8 cellular contexts compared by ENCODE assay signal in the genomic region with DNA sequence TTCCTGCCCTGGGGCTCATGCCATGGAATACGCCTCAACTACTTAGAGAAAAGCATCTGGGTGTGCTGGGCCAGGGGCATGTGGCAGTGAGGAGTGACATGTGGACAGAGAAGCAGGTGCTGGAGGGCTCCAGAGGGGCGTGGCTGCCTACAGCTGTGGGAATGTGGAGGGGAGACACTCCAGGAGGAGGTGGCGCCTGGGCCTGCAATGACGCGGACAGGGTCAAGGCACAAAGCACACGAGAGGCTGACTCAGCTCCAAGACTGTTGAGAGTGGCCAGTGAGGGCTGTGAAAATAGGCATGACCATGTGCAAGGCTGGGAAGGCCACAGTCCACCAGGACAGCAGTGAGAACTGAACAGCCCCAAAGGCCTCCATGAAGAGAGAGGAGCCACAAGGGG. TPM values are rescaled to one million over a fixed set of nuclear protein-coding genes. Genes with fewer than 3 reads are reported as not detected.
DNase-seq lines count a peak whose midpoint lies in the region; ATAC-seq, FAIRE-seq and TF ChIP-seq lines count a peak whose summit lies in the region.

No MANE protein-coding gene starts in this region.

- no peak overlapping the region for H3K9ac ChIP-seq in HepG2 (ENCODE audit: insufficient read depth, low read depth, low read length)

- POLR2A ChIA-PET in HepG2 (lab: Yijun Ruan, JAX), result no interaction called here

- H3K36me3 ChIP-seq in HepG2 (replicated peaks in 1 of 2; ENCODE audit: control insufficient read depth in 1 of 2, insufficient read depth in 2 of 2, low read length in 2 of 2), result peaks cover 45 to 79% of the 10 kb centered on the region in 2 experiments

- in situ Hi-C loops in HepG2 (cut with HindIII; ENCODE audit: extremely low pct_ligation_motif_present, low pct_unique_long_range_greater_than_20kb), result no loop called here

- H3K4me1 Mint-ChIP-seq in activated naive CD4-positive, alpha-beta T cell treated with anti-CD3 and anti-CD28 coated beads, Interleukin-2, amount 10 ng/mL, durations not matched to agents 7 days and 5 days, result peaks cover 60% of the 10 kb centered on the region
- peaks cover 12% of the 10 kb centered on the region for H3K4me1 Mint-ChIP-seq in type B pancreatic cell (ENCODE audit: unreplicated experiment)

- peak overlapping the region; percentile 90 for H3K27ac Mint-ChIP-seq in activated naive CD4-positive, alpha-beta T cell treated with anti-CD3 and anti-CD28 coated beads, Interleukin-2, amount 10 ng/mL, durations not matched to agents 7 days and 5 days
- peak overlapping the region; percentile 83 for H3K27ac Mint-ChIP-seq in type B pancreatic cell

- peaks cover 24% of the 10 kb centered on the region for H4K20me1 ChIP-seq in HepG2 (ENCODE audit: insufficient read depth, low read length)

- peaks cover 10% of the 10 kb centered on the region for H3K4me1 ChIP-seq in HepG2 (ENCODE audit: insufficient read depth, low read length)

- H3K4me3 ChIP-seq in HepG2 (replicated peaks in 1 of 3; ENCODE audit: insufficient read depth in 1 of 3, low read depth in 2 of 3, low read length in 3 of 3), result no peak overlapping the region

- H3K27me3 ChIP-seq in HepG2 (ENCODE audit: control insufficient read depth in 1 of 2, insufficient read depth in 2 of 2, low read length in 2 of 2), result no peaks in the 10 kb centered on the region

- H3K9me3 ChIP-seq in HepG2 (ENCODE audit: low read length), result no peaks in the 10 kb centered on the region

- peaks cover 57% of the 10 kb centered on the region for H3K36me3 Mint-ChIP-seq in activated naive CD4-positive, alpha-beta T cell treated with anti-CD3 and anti-CD28 coated beads, Interleukin-2, amount 10 ng/mL, durations not matched to agents 7 days and 5 days
- peaks cover 18% of the 10 kb centered on the region for H3K36me3 Mint-ChIP-seq in type B pancreatic cell

- H3K27ac ChIP-seq in HepG2 (ENCODE audit: extremely low read length, insufficient read depth, low read length), result no peak overlapping the region

- no TSS peak for BruUV-seq in HepG2 (replicated peaks; lab: Mats Ljungman, UMichigan)

- ATAC-seq in HepG2, result no peak

- TF ChIP-seq CTCF in HepG2 (CRISPR knock-in tag; IDR thresholded peaks at IDR 0.05) (no peak), type B pancreatic cell (conservative IDR thresholded peaks at IDR 0.05) (no peak)

- TF ChIP-seq EP300 in HepG2 (IDR thresholded peaks at IDR 0.05; ENCODE audit: low read depth in 2 of 2, low read length in 2 of 2) (no peak), HepG2 (CRISPR knock-in tag; IDR thresholded peaks at IDR 0.05; ENCODE audit: borderline replicate concordance) (no peak)

- no peak overlapping the region for H2AFZ ChIP-seq in HepG2 (ENCODE audit: low read length)

- H3K9me3 Mint-ChIP-seq in activated naive CD4-positive, alpha-beta T cell treated with anti-CD3 and anti-CD28 coated beads, Interleukin-2, amount 10 ng/mL, durations not matched to agents 7 days and 5 days, result peaks cover 15% of the 10 kb centered on the region
- no peaks in the 10 kb centered on the region for H3K9me3 Mint-ChIP-seq in type B pancreatic cell

- H3K79me2 ChIP-seq in HepG2 (ENCODE audit: insufficient read depth, low read length), result peaks cover 15% of the 10 kb centered on the region

- FAIRE-seq in HepG2 (lab: Jason Lieb, UNC), result no peak

- no peak for TF ChIP-seq POLR2A in HepG2 (IDR thresholded peaks at IDR 0.05; ENCODE audit: insufficient read depth in 1 of 2, low read depth in 2 of 2, low read length in 2 of 2)

- H3K27me3 Mint-ChIP-seq in activated naive CD4-positive, alpha-beta T cell treated with anti-CD3 and anti-CD28 coated beads, Interleukin-2, amount 10 ng/mL, durations not matched to agents 7 days and 5 days, result no peaks in the 10 kb centered on the region
- no peaks in the 10 kb centered on the region for H3K27me3 Mint-ChIP-seq in type B pancreatic cell

- DNase-seq in activated naive CD4-positive, alpha-beta T cell treated with anti-CD3 and anti-CD28 coated beads, Interleukin-2, amount 10 ng/mL, durations not matched to agents 7 days and 5 days, result no peak
- DNase-seq in activated naive CD4-positive, alpha-beta T cell treated with anti-CD3 and anti-CD28 coated beads, Interleukin-2, amount 50 U/mL, for 16 hours, result no peak
- DNase-seq in amniotic epithelial cell (ENCODE audit: low read depth) (peak; percentile 63), HepG2 (ENCODE audit: low spot score) (no peak), type B pancreatic cell (ENCODE audit: extremely low spot score, unreplicated experiment) (no peak), DMS 273 treated with DMSO at 0.1 percent for 48 hours (lab: John Stamatoyannopoulos, UW) (no peak), NCI-H1930 (lab: John Stamatoyannopoulos, UW) (no peak)
- DNase-seq in stimulated activated naive CD4-positive, alpha-beta T cell treated with Interleukin-2 at 50 U/mL for 16 hours (lab: John Stamatoyannopoulos, UW), result no peak

- TF ChIP-seq RAD21 in HepG2 (CRISPR knock-in tag; IDR thresholded peaks at IDR 0.05), result no peak

- CTCF ChIA-PET in activated naive CD4-positive, alpha-beta T cell treated with anti-CD3 and anti-CD28 coated beads, Interleukin-2, amount 10 ng/mL, durations not matched to agents 7 days and 5 days (lab: Charles Lee), result interaction anchor here (0.6 to 3.1 kb wide), 6 partner anchors 10 to 242 kb away, joined by 3 to 8 read pairs (median 4); no protein-coding TSS in a partner anchor
- CTCF ChIA-PET in HepG2 (lab: Yijun Ruan, JAX; ENCODE audit: low intra/inter-chr PET ratio, low total read pairs), result no interaction called here

- no peak overlapping the region for H3K4me2 ChIP-seq in HepG2 (ENCODE audit: low read depth, low read length)

- WGBS in HepG2 (ENCODE audit: low lambda C conversion rate), result 96% methylated on average over 6 of the region's 6 CpGs

- no peak overlapping the region for H3K4me3 Mint-ChIP-seq in activated naive CD4-positive, alpha-beta T cell treated with anti-CD3 and anti-CD28 coated beads, Interleukin-2, amount 10 ng/mL, durations not matched to agents 7 days and 5 days
- no peak overlapping the region for H3K4me3 Mint-ChIP-seq in type B pancreatic cell

- intact Hi-C loops in HepG2 (cut with micrococcal nuclease; ENCODE audit: unreplicated experiment), result loop anchor here (10.0 kb wide), 1 partner anchor 49 kb away; a partner anchor contains a TSS

RNA-seq across cellular contexts. Expression of a gene that starts 48.5 kb away (rescaled TPM):
- total RNA-seq in HepG2 (2016; rRNA removed; fragmentation: Illumina TruSeq; extraction: Trizol), result not detected in 2 replicates
- not detected in 2 replicates for total RNA-seq in HepG2 (2016; cell fraction: cytosol; rRNA removed; fragmentation: Illumina TruSeq; extraction: Trizol; ENCODE audit: low read depth)
- not detected in 2 replicates for total RNA-seq in HepG2 (2016; cell fraction: insoluble cytoplasmic fraction; rRNA removed; fragmentation: Illumina TruSeq; extraction: Trizol)
- total RNA-seq in HepG2 (2016; cell fraction: membrane; rRNA removed; fragmentation: Illumina TruSeq; extraction: Trizol), result not detected in 2 replicates
- total RNA-seq in HepG2 (2016; cell fraction: nucleus; rRNA removed; fragmentation: Illumina TruSeq; extraction: Trizol), result not detected in 2 replicates
- polyA plus RNA-seq in HepG2 (2011; rRNA removed), result not detected in 2 replicates
- not detected in 2 replicates for polyA plus RNA-seq in HepG2 (2011; cell fraction: cytosol; rRNA removed)
- 0.10 TPM in 1 of 2 replicates, not detected in the other for polyA plus RNA-seq in HepG2 (2011; cell fraction: nucleus; rRNA removed)
- polyA plus RNA-seq in HepG2 (2012), result not detected in 2 replicates
- polyA plus RNA-seq in HepG2 (2016; cell fraction: cytosol; fragmentation: Illumina TruSeq; extraction: Trizol; ENCODE audit: low read depth), result not detected in 2 replicates
- not detected in 2 replicates for polyA plus RNA-seq in HepG2 (2016; cell fraction: insoluble cytoplasmic fraction; fragmentation: Illumina TruSeq; extraction: Trizol; ENCODE audit: low read depth)
- not detected in 2 replicates for polyA plus RNA-seq in HepG2 (2016; cell fraction: membrane; fragmentation: Illumina TruSeq; extraction: Trizol; ENCODE audit: low read depth)
- polyA plus RNA-seq in HepG2 (2016; cell fraction: nucleus; fragmentation: Illumina TruSeq; extraction: Trizol; ENCODE audit: insufficient read depth, low read depth), result not detected in 2 replicates
- not detected in 2 replicates for polyA minus RNA-seq in HepG2 (2011; rRNA and poly(A)+ RNA removed; ENCODE audit: low replicate concordance)
- not detected in 2 replicates for polyA minus RNA-seq in HepG2 (2011; cell fraction: cytosol; rRNA and poly(A)+ RNA removed)
- not detected in 2 replicates for polyA minus RNA-seq in HepG2 (2011; cell fraction: nucleus; rRNA and poly(A)+ RNA removed)
- 63.0 and 83.1 TPM in 2 replicates for total RNA-seq in type B pancreatic cell (ENCODE audit: low replicate concordance)

RNA-seq across cellular contexts. Expression of a gene that starts 50.5 kb away (rescaled TPM):
- 49.5 and 55.2 TPM in 2 replicates for total RNA-seq in HepG2 (2016; rRNA removed; fragmentation: Illumina TruSeq; extraction: Trizol)
- total RNA-seq in HepG2 (2016; cell fraction: cytosol; rRNA removed; fragmentation: Illumina TruSeq; extraction: Trizol; ENCODE audit: low read depth), result 28.7 and 32.4 TPM in 2 replicates
- 52.2 and 56.9 TPM in 2 replicates for total RNA-seq in HepG2 (2016; cell fraction: insoluble cytoplasmic fraction; rRNA removed; fragmentation: Illumina TruSeq; extraction: Trizol)
- 27.1 and 29.7 TPM in 2 replicates for total RNA-seq in HepG2 (2016; cell fraction: membrane; rRNA removed; fragmentation: Illumina TruSeq; extraction: Trizol)
- 28.6 and 32.0 TPM in 2 replicates for total RNA-seq in HepG2 (2016; cell fraction: nucleus; rRNA removed; fragmentation: Illumina TruSeq; extraction: Trizol)
- polyA plus RNA-seq in HepG2 (2011; rRNA removed), result 28.9 and 30.1 TPM in 2 replicates
- 32.7 and 35.6 TPM in 2 replicates for polyA plus RNA-seq in HepG2 (2011; cell fraction: cytosol; rRNA removed)
- 40.0 and 40.6 TPM in 2 replicates for polyA plus RNA-seq in HepG2 (2011; cell fraction: nucleus; rRNA removed)
- 26.3 and 31.7 TPM in 2 replicates for polyA plus RNA-seq in HepG2 (2012)
- 14.7 and 15.4 TPM in 2 replicates for polyA plus RNA-seq in HepG2 (2016; cell fraction: cytosol; fragmentation: Illumina TruSeq; extraction: Trizol; ENCODE audit: low read depth)
- polyA plus RNA-seq in HepG2 (2016; cell fraction: insoluble cytoplasmic fraction; fragmentation: Illumina TruSeq; extraction: Trizol; ENCODE audit: low read depth), result 73.4 and 79.9 TPM in 2 replicates
- polyA plus RNA-seq in HepG2 (2016; cell fraction: membrane; fragmentation: Illumina TruSeq; extraction: Trizol; ENCODE audit: low read depth), result 18.7 and 18.8 TPM in 2 replicates
- 55.2 TPM in 2 replicates for polyA plus RNA-seq in HepG2 (2016; cell fraction: nucleus; fragmentation: Illumina TruSeq; extraction: Trizol; ENCODE audit: insufficient read depth, low read depth)
- 53.2 and 59.2 TPM in 2 replicates for polyA minus RNA-seq in HepG2 (2011; rRNA and poly(A)+ RNA removed; ENCODE audit: low replicate concordance)
- 9.3 and 12.2 TPM in 2 replicates for polyA minus RNA-seq in HepG2 (2011; cell fraction: cytosol; rRNA and poly(A)+ RNA removed)
- 41.3 and 55.9 TPM in 2 replicates for polyA minus RNA-seq in HepG2 (2011; cell fraction: nucleus; rRNA and poly(A)+ RNA removed)
- total RNA-seq in type B pancreatic cell (ENCODE audit: low replicate concordance), result 46.7 and 49.7 TPM in 2 replicates

RNA-seq across cellular contexts. Expression of a gene that starts 53.4 kb away (rescaled TPM):
- 6.0 and 9.7 TPM in 2 replicates for total RNA-seq in HepG2 (2016; rRNA removed; fragmentation: Illumina TruSeq; extraction: Trizol)
- 1.8 and 2.7 TPM in 2 replicates for total RNA-seq in HepG2 (2016; cell fraction: cytosol; rRNA removed; fragmentation: Illumina TruSeq; extraction: Trizol; ENCODE audit: low read depth)
- total RNA-seq in HepG2 (2016; cell fraction: insoluble cytoplasmic fraction; rRNA removed; fragmentation: Illumina TruSeq; extraction: Trizol), result 6.0 and 8.3 TPM in 2 replicates
- total RNA-seq in HepG2 (2016; cell fraction: membrane; rRNA removed; fragmentation: Illumina TruSeq; extraction: Trizol), result 4.1 and 4.3 TPM in 2 replicates
- 14.8 and 19.9 TPM in 2 replicates for total RNA-seq in HepG2 (2016; cell fraction: nucleus; rRNA removed; fragmentation: Illumina TruSeq; extraction: Trizol)
- polyA plus RNA-seq in HepG2 (2011; rRNA removed), result 12.4 and 15.8 TPM in 2 replicates
- 3.6 and 4.9 TPM in 2 replicates for polyA plus RNA-seq in HepG2 (2011; cell fraction: cytosol; rRNA removed)
- 222 and 246 TPM in 2 replicates for polyA plus RNA-seq in HepG2 (2011; cell fraction: nucleus; rRNA removed)
- polyA plus RNA-seq in HepG2 (2012), result 7.9 and 16.7 TPM in 2 replicates
- polyA plus RNA-seq in HepG2 (2016; cell fraction: cytosol; fragmentation: Illumina TruSeq; extraction: Trizol; ENCODE audit: low read depth), result 0.67 and 0.80 TPM in 2 replicates
- polyA plus RNA-seq in HepG2 (2016; cell fraction: insoluble cytoplasmic fraction; fragmentation: Illumina TruSeq; extraction: Trizol; ENCODE audit: low read depth), result 6.4 and 7.7 TPM in 2 replicates
- 1.5 and 1.8 TPM in 2 replicates for polyA plus RNA-seq in HepG2 (2016; cell fraction: membrane; fragmentation: Illumina TruSeq; extraction: Trizol; ENCODE audit: low read depth)
- polyA plus RNA-seq in HepG2 (2016; cell fraction: nucleus; fragmentation: Illumina TruSeq; extraction: Trizol; ENCODE audit: insufficient read depth, low read depth), result 69.9 and 76.5 TPM in 2 replicates
- polyA minus RNA-seq in HepG2 (2011; rRNA and poly(A)+ RNA removed; ENCODE audit: low replicate concordance), result 8.9 and 19.6 TPM in 2 replicates
- 2.9 and 3.9 TPM in 2 replicates for polyA minus RNA-seq in HepG2 (2011; cell fraction: cytosol; rRNA and poly(A)+ RNA removed)
- polyA minus RNA-seq in HepG2 (2011; cell fraction: nucleus; rRNA and poly(A)+ RNA removed), result 18.7 and 21.3 TPM in 2 replicates
- 115 and 241 TPM in 2 replicates for total RNA-seq in type B pancreatic cell (ENCODE audit: low replicate concordance)

Comparison
In these comparisons a context has a peak if more than half of its experiments do, and no peak if none do; other contexts are left out.
1. RNA of a gene that starts 48.5 kb away (total RNA-seq): 63.0 to 83.1 TPM in type B pancreatic cell; not detected in HepG2; every median in the first group is over 10 times any median in the second.